8 cellular contexts compared by ENCODE assay signal in the genomic region with DNA sequence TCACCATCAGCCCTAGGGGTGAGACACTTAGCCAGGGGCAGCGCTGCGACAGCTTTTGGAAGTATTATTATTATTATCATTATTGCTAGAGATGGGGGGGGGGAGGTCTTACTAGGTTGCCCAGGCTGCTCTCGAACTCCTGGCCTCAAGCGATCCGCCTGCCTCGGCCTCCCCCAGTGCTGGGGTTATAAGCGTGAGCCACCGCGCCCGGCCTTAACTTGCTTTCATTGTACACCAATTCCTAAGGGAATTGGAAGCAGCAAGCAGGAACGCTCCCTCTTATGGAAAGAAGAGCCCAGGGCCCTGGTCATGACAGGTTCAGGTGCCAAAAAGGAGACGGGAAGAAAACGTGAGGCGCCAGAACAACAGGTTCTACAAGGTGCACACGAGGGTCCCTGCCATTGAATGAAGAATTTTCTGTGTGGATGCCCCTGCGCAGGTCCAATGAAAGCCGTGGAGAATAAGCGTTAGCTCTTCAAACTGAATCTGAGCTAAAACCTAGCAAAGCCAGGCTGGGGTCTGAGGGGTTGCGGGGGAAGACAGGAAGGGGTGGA. TPM values are rescaled to one million over a fixed set of nuclear protein-coding genes. Genes with fewer than 3 reads are reported as not detected.
DNase-seq lines count a peak whose midpoint lies in the region; ATAC-seq and TF ChIP-seq lines count a peak whose summit lies in the region.

No MANE protein-coding gene starts in this region.

- H3K27me3 Mint-ChIP-seq in CD14-positive monocyte (ENCODE audit: low read depth in 3 of 3) = peaks cover 5 to 29% (median 21%) of the 10 kb centered on the region in 3 donors

- H3K27me3 ChIP-seq in BE2C (no peaks in the 10 kb centered on the region), mesendoderm (ENCODE audit: insufficient read depth, low read length, poor library complexity) (no peaks in the 10 kb centered on the region)

- H3K4me1 ChIP-seq in BE2C (peaks cover 15% of the 10 kb centered on the region), HEK293 (ENCODE audit: control insufficient read depth, insufficient read depth, low read length) (peaks cover 12% of the 10 kb centered on the region; the same call in 1 of the 2 replicates), mesendoderm (ENCODE audit: control insufficient read depth, low read depth, low read length) (peaks cover 3% of the 10 kb centered on the region)

- no peak overlapping the region for H4K5ac ChIP-seq in mesendoderm (ENCODE audit: low read length)

- peaks cover 9% of the 10 kb centered on the region for H3K79me1 ChIP-seq in mesendoderm (ENCODE audit: low read length)

- POLR2A ChIA-PET in HEK293 (lab: Yijun Ruan, JAX) = interaction anchor here (0.6 to 2.3 kb wide), 13 partner anchors 8 to 315 kb away, joined by 3 to 14 read pairs (median 4); a partner anchor contains a TSS

- H3K4me3 ChIP-seq in BE2C (ENCODE audit: low read depth, low read length) (peak overlapping the region; percentile 100), HEK293 (ENCODE audit: low read depth, low read length) (no peak overlapping the region), mesendoderm (ENCODE audit: low read length) (no peak overlapping the region)

- DNase-seq in BE2C = peak; percentile 41
- no peak for DNase-seq in mesendoderm
- DNase-seq in activated effector memory CD4-positive, alpha-beta T cell treated with Interleukin-2 at 50 U/mL for 16 hours = no peak
- no peak for DNase-seq in CD14-positive monocyte (ENCODE audit: low spot score)
- DNase-seq in SIG-M5 (lab: John Stamatoyannopoulos, UW) = no peak

- no peak for ATAC-seq in HG03354 (IDR thresholded peaks at IDR 0.05; ENCODE audit: poor library complexity, severe bottlenecking, unreplicated experiment)

- H3K9ac ChIP-seq in mesendoderm (ENCODE audit: low read length) = peak overlapping the region; percentile 23

- H3K4me3 Mint-ChIP-seq in CD14-positive monocyte = peak overlapping the region in 1 of 2 donors; percentile 51

- H3K4me1 Mint-ChIP-seq in CD14-positive monocyte = peaks cover 43% of the 10 kb centered on the region

- no peak overlapping the region for H2BK5ac ChIP-seq in mesendoderm (ENCODE audit: low read length)

- TF ChIP-seq CTCF in BE2C (IDR thresholded peaks at IDR 0.05; ENCODE audit: low read depth, low read length) (no peak), HEK293 (tag by site-specific recombination; IDR thresholded peaks at IDR 0.05) (no peak), CD14-positive monocyte (IDR thresholded peaks at IDR 0.05) (no peak)

- H3K9me3 ChIP-seq in BE2C = no peaks in the 10 kb centered on the region
- no peaks in the 10 kb centered on the region for H3K9me3 ChIP-seq in HEK293 (ENCODE audit: control insufficient read depth, insufficient read depth, low read depth, low read length)

- H3K4ac ChIP-seq in mesendoderm (ENCODE audit: low read depth, low read length) = no peak overlapping the region

- H3K9me3 Mint-ChIP-seq in CD14-positive monocyte = peaks cover 0 to 2% (median 0%) of the 10 kb centered on the region in 7 donors

- H3K18ac ChIP-seq in mesendoderm (ENCODE audit: low read length) = no peak overlapping the region

- H3K27ac ChIP-seq in HEK293 (ENCODE audit: extremely low read depth, low read depth, low read length) = no peak overlapping the region
- peak overlapping the region; percentile 81 for H3K27ac ChIP-seq in angular gyrus (ENCODE audit: low read depth, low read length)
- no peak overlapping the region for H3K27ac ChIP-seq in mesendoderm (ENCODE audit: low read depth, low read length)

- no peak overlapping the region for H2BK15ac ChIP-seq in mesendoderm (replicated peaks; ENCODE audit: low read depth)

- peak overlapping the region in 1 of 7 donors; percentile 92 for H3K27ac Mint-ChIP-seq in CD14-positive monocyte

- intact Hi-C loops in CD14-positive monocyte (cut with micrococcal nuclease) = loop anchor here in 1 of 2 donors (5.0 kb wide), 1 partner anchor 34 kb away; no protein-coding TSS in a partner anchor

- CTCF ChIA-PET in HEK293 (lab: Yijun Ruan, JAX) = interaction anchor here (0.6 to 6.7 kb wide), 16 partner anchors 11 to 1477 kb away, joined by 3 to 74 read pairs (median 4); no protein-coding TSS in a partner anchor

- H3K4me2 ChIP-seq in mesendoderm (ENCODE audit: low read length) = peak overlapping the region; percentile 49

- H3K36me3 ChIP-seq in BE2C = peaks cover 41% of the 10 kb centered on the region
- H3K36me3 ChIP-seq in HEK293 (ENCODE audit: control insufficient read depth in 2 of 2, insufficient read depth in 1 of 2, low read length in 2 of 2) = peaks cover 34 to 43% of the 10 kb centered on the region in 2 experiments
- H3K36me3 ChIP-seq in mesendoderm (ENCODE audit: control insufficient read depth, insufficient read depth, low read length) = peaks cover 7% of the 10 kb centered on the region

- peaks cover 22 to 28% of the 10 kb centered on the region in 2 donors for H3K36me3 Mint-ChIP-seq in CD14-positive monocyte

- H4K8ac ChIP-seq in mesendoderm (ENCODE audit: low read depth, low read length) = no peak overlapping the region

- no CpG with 5 or more reads among the region's 19 CpGs for WGBS in mesendoderm (ENCODE audit: extremely low coverage, insufficient coverage, low lambda C conversion rate)

- no peak overlapping the region for H3K23ac ChIP-seq in mesendoderm (ENCODE audit: low read length)

- H2BK120ac ChIP-seq in mesendoderm (ENCODE audit: low read depth, low read length) = no peak overlapping the region

- no peak overlapping the region for H2AK5ac ChIP-seq in mesendoderm (ENCODE audit: low read length)

- peaks cover 39% of the 10 kb centered on the region for H3K79me2 ChIP-seq in mesendoderm (ENCODE audit: control insufficient read depth, insufficient read depth, low read length)

- peak overlapping the region; percentile 59 for H3K56ac ChIP-seq in mesendoderm (ENCODE audit: low read length)

TF ChIP-seq in HEK293, 187 proteins besides CTCF, POLR2A, EP300 and RAD21:
- TF ChIP-seq ZBTB20 (tag by site-specific recombination; IDR thresholded peaks at IDR 0.05) (no peak), ZNF184 (tag by site-specific recombination; IDR thresholded peaks at IDR 0.05) (no peak), ZNF677 (tag by site-specific recombination; IDR thresholded peaks at IDR 0.05) (no peak), HOXC10 (CRISPR knock-in tag; IDR thresholded peaks at IDR 0.05) (no peak), ZNF394 (tag by site-specific recombination; IDR thresholded peaks at IDR 0.05; ENCODE audit: borderline replicate concordance) (no peak), GLIS2 (tag by site-specific recombination; IDR thresholded peaks at IDR 0.05) (0 out of 2 replicates have a peak, but pooled peaks have one; percentile 35), ZNF175 (tag by site-specific recombination; IDR thresholded peaks at IDR 0.05) (no peak)
- TF ChIP-seq, protein P1, sequence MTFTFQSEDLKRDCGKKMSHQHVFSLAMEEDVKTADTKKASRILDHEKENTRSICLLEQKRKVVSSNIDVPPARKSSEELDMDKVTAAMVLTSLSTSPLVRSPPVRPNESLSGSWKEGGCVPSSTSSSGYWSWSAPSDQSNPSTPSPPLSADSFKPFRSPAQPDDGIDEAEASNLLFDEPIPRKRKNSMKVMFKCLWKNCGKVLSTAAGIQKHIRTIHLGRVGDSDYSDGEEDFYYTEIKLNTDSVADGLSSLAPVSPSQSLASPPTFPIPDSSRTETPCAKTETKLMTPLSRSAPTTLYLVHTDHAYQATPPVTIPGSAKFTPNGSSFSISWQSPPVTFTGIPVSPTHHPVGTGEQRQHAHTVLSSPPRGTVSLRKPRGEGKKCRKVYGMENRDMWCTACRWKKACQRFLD (tag by site-specific recombination; IDR thresholded peaks at IDR 0.05) = no peak
TF ChIP-seq in HEK293: peak in this region for 1.

RNA-seq across cellular contexts. Expression of a gene that starts 0.5 kb away (rescaled TPM):
- 2,245 TPM for polyA plus RNA-seq in BE2C (2012; ENCODE audit: insufficient read depth, insufficient read length, low read depth)
- polyA plus RNA-seq in mesendoderm (2013, experiment 1 of 2) = 4,842 TPM
- 4,757 TPM for polyA plus RNA-seq in mesendoderm (2013, experiment 2 of 2)
- 1,000 to 10,000 TPM in 1 of 2 donors, 100 to 1,000 TPM in 1; 919 to 1,070 TPM for polyA plus RNA-seq in CD14-positive monocyte

RNA-seq across cellular contexts. Expression of a gene that starts 10.4 kb away (rescaled TPM):
- 9.9 TPM for polyA plus RNA-seq in BE2C (2012; ENCODE audit: insufficient read depth, insufficient read length, low read depth)
- 1.2 TPM for polyA plus RNA-seq in mesendoderm (2013, experiment 1 of 2)
- 1.1 TPM for polyA plus RNA-seq in mesendoderm (2013, experiment 2 of 2)
- 10 to 100 TPM; 12.3 to 18.7 TPM for polyA plus RNA-seq in CD14-positive monocyte
